In genomic region chr17:46121841-46122485, GRCh38 we compare ENCODE assay signal across 11 cellular contexts.
DNase-seq lines count a peak whose midpoint lies in the region; ATAC-seq, FAIRE-seq and TF ChIP-seq lines count a peak whose summit lies in the region.
"Had no signal": no experiment of that assay in that cellular context is flagged by ENCODE, and none has a peak within 500 bp of the region (broad histone marks: within the 10 kb centered on the region; RNA-seq: fewer than 3 reads in every experiment).

No MANE protein-coding gene starts in this region.

- intact Hi-C loops in lower lobe of right lung (cut with DNase I) (no loop called here), A673 (cut with micrococcal nuclease; ENCODE audit: unreplicated experiment) (no loop called here)

- TF ChIP-seq CTCF in GM12865 (IDR thresholded peaks at IDR 0.05; ENCODE audit: insufficient read depth, low read depth, low read length, missing control alignments), result no peak
- no peak for TF ChIP-seq CTCF in nephron progenitor cell (IDR thresholded peaks at IDR 0.05)
- TF ChIP-seq CTCF in lower lobe of right lung (IDR thresholded peaks at IDR 0.05), result no peak
- TF ChIP-seq CTCF in A673 (conservative IDR thresholded peaks at IDR 0.05; ENCODE audit: low read depth, low read length), result no peak

- H3K27me3 Mint-ChIP-seq in activated CD8-positive, alpha-beta T cell treated with anti-CD3 and anti-CD28 coated beads, Interleukin-2, amount 10 ng/mL, durations not matched to agents 7 days and 5 days (ENCODE audit: low read depth), result no peaks in the 10 kb centered on the region
- peaks cover 3% of the 10 kb centered on the region for H3K27me3 Mint-ChIP-seq in nephron progenitor cell (ENCODE audit: low read depth, poor library complexity)

- H3K36me3 ChIP-seq in lower lobe of right lung, result no peaks in the 10 kb centered on the region
- H3K36me3 ChIP-seq in A673 (ENCODE audit: insufficient read depth, low read length, poor library complexity, severe bottlenecking), result no peaks in the 10 kb centered on the region

- peak; percentile 78 for DNase-seq in GM12865 (ENCODE audit: low read depth)
- DNase-seq in GM19239 (ENCODE audit: insufficient read length, low spot score), result no peak
- DNase-seq in activated CD8-positive, alpha-beta T cell treated with anti-CD3 and anti-CD28 coated beads, Interleukin-2, amount 10 ng/mL, durations not matched to agents 7 days and 5 days, result no peak
- no peak for DNase-seq in nephron progenitor cell
- DNase-seq in lower lobe of right lung, result no peak
- no peak for DNase-seq in epidermal melanocyte (ENCODE audit: insufficient read length, low spot score)
- DNase-seq in A673 (ENCODE audit: low spot score), result no peak
- DNase-seq: activated CD8-positive, alpha-beta memory T cell treated with anti-CD3 and anti-CD28 coated beads, Interleukin-2, amount 50 U/mL, for 48 hours; esophagus squamous epithelium; PC-9; testis had no signal

- H3K4me3 ChIP-seq in GM12865 (ENCODE audit: low read depth, low read length) (no peak overlapping the region), lower lobe of right lung (no peak overlapping the region), A673 (ENCODE audit: low read depth, low read length, poor library complexity, severe bottlenecking) (no peak overlapping the region)
- H3K4me3 ChIP-seq: esophagus squamous epithelium, PC-9, testis had no signal

- H3K4me3 Mint-ChIP-seq in activated CD8-positive, alpha-beta T cell treated with anti-CD3 and anti-CD28 coated beads, Interleukin-2, amount 10 ng/mL, durations not matched to agents 7 days and 5 days, result peak overlapping the region; percentile 4
- H3K4me3 Mint-ChIP-seq in nephron progenitor cell, result no peak overlapping the region

- H3K4me1 Mint-ChIP-seq in activated CD8-positive, alpha-beta T cell treated with anti-CD3 and anti-CD28 coated beads, Interleukin-2, amount 10 ng/mL, durations not matched to agents 7 days and 5 days (ENCODE audit: low read depth), result peaks cover 48% of the 10 kb centered on the region
- H3K4me1 Mint-ChIP-seq in nephron progenitor cell, result peaks cover 57% of the 10 kb centered on the region

- H3K4me1 ChIP-seq in lower lobe of right lung (peaks cover 84% of the 10 kb centered on the region), A673 (ENCODE audit: insufficient read depth, low read length, poor library complexity, severe bottlenecking) (peaks cover 10% of the 10 kb centered on the region)

- CTCF ChIA-PET in activated CD8-positive, alpha-beta T cell treated with anti-CD3 and anti-CD28 coated beads, Interleukin-2, amount 10 ng/mL, durations not matched to agents 7 days and 5 days (lab: Charles Lee), result interaction anchor here (1.4 to 1.7 kb wide), 2 partner anchors 65 to 77 kb away, joined by 4 to 7 read pairs; no protein-coding TSS in a partner anchor
- CTCF ChIA-PET in A673 (lab: Charles Lee), result no interaction called here

- no peaks in the 10 kb centered on the region for H3K27me3 ChIP-seq in lower lobe of right lung (ENCODE audit: low read depth)
- H3K27me3 ChIP-seq in A673 (replicated peaks; ENCODE audit: insufficient read depth, low read depth, low read length, poor library complexity), result no peaks in the 10 kb centered on the region
- H3K27me3 ChIP-seq: esophagus squamous epithelium, testis had no signal

- peak; percentile 51 for ATAC-seq in activated CD8-positive, alpha-beta T cell treated with anti-CD3 and anti-CD28 coated beads, Interleukin-2, amount 10 ng/mL, durations not matched to agents 7 days and 5 days
- ATAC-seq in lower lobe of right lung, result no peak

- H3K9me3 ChIP-seq in lower lobe of right lung (no peaks in the 10 kb centered on the region), A673 (ENCODE audit: low read depth, low read length, poor library complexity, severe bottlenecking) (no peaks in the 10 kb centered on the region)
- H3K9me3 ChIP-seq: esophagus squamous epithelium, testis had no signal

- H3K27ac ChIP-seq in lower lobe of right lung (no peak overlapping the region), A673 (ENCODE audit: low read depth, low read length, poor library complexity, severe bottlenecking) (no peak overlapping the region)
- H3K27ac ChIP-seq: esophagus squamous epithelium, PC-9, testis had no signal

- no TSS peak for BruUV-seq in A673 (replicated peaks; lab: Mats Ljungman, UMichigan)

- H3K9me3 Mint-ChIP-seq in activated CD8-positive, alpha-beta T cell treated with anti-CD3 and anti-CD28 coated beads, Interleukin-2, amount 10 ng/mL, durations not matched to agents 7 days and 5 days (ENCODE audit: insufficient read depth), result no peaks in the 10 kb centered on the region
- no peaks in the 10 kb centered on the region for H3K9me3 Mint-ChIP-seq in nephron progenitor cell

- H3K27ac Mint-ChIP-seq in activated CD8-positive, alpha-beta T cell treated with anti-CD3 and anti-CD28 coated beads, Interleukin-2, amount 10 ng/mL, durations not matched to agents 7 days and 5 days, result peak overlapping the region; percentile 58
- H3K27ac Mint-ChIP-seq in nephron progenitor cell, result peak overlapping the region; percentile 8

- POLR2A ChIA-PET in activated CD8-positive, alpha-beta T cell treated with anti-CD3 and anti-CD28 coated beads, Interleukin-2, amount 10 ng/mL, durations not matched to agents 7 days and 5 days (lab: Charles Lee), result no interaction called here
- POLR2A ChIA-PET in A673 (lab: Charles Lee; ENCODE audit: low non-redundant PET), result no interaction called here

- H3K36me3 Mint-ChIP-seq in activated CD8-positive, alpha-beta T cell treated with anti-CD3 and anti-CD28 coated beads, Interleukin-2, amount 10 ng/mL, durations not matched to agents 7 days and 5 days (ENCODE audit: low read depth), result peaks cover 38% of the 10 kb centered on the region
- H3K36me3 Mint-ChIP-seq in nephron progenitor cell (ENCODE audit: low read depth), result peaks cover 32% of the 10 kb centered on the region

- peak; percentile 78 for FAIRE-seq in GM19239 (lab: Jason Lieb, UNC)
